ENCODE assay signal across 8 cellular contexts in genomic region chr2:11477994-11478393, GRCh38. TPM values are rescaled to one million over a fixed set of nuclear protein-coding genes. Genes with fewer than 3 reads are reported as not detected.
A peak's percentile ranks its signal among the peaks of the same experiment; 100 is the strongest.
DNase-seq lines count a peak whose midpoint lies in the region; ATAC-seq and TF ChIP-seq lines count a peak whose summit lies in the region.

No MANE protein-coding gene starts in this region.

- TF ChIP-seq POLR2A in thyroid gland (IDR thresholded peaks at IDR 0.05), result no peak

- 37 to 46% methylated on average over 2 of the region's 2 CpGs for WGBS in thyroid gland, 2 donors

- peaks cover under 1% of the 10 kb centered on the region for H3K4me1 Mint-ChIP-seq in activated T-helper 2 cell treated with anti-CD3 and anti-CD28 coated beads, Interferon-gamma antibody, Interleukin-2, Interleukin-4, amounts not matched to agents 10 μg/mL and 5 μg/mL and 100 μg/mL, durations not matched to agents 14 hours and 24 hours and 36 hours (ENCODE audit: low read depth)

- DNase-seq in COLO829 (ENCODE audit: low spot score) (peak; percentile 50), KG1 (lab: John Stamatoyannopoulos, UW) (peak; percentile 52), RPMI7951 (ENCODE audit: low read depth) (peak; percentile 74), foreskin fibroblast (peak; percentile 73 to 93), omental fat pad (ENCODE audit: low spot score) (peak; percentile 99), thyroid gland (peak; percentile 94 to 96)
- peak; percentile 65 for DNase-seq in activated T-helper 2 cell treated with anti-CD3 and anti-CD28 coated beads, Interferon-gamma antibody, Interleukin-2, Interleukin-4, amounts not matched to agents 10 μg/mL and 5 μg/mL and 100 μg/mL, durations not matched to agents 14 hours and 24 hours and 36 hours (ENCODE audit: low spot score)

- H3K27me3 Mint-ChIP-seq in activated T-helper 2 cell treated with anti-CD3 and anti-CD28 coated beads, Interferon-gamma antibody, Interleukin-2, Interleukin-4, amounts not matched to agents 10 μg/mL and 5 μg/mL and 100 μg/mL, durations not matched to agents 14 hours and 24 hours and 36 hours (ENCODE audit: low read depth), result peaks cover 29% of the 10 kb centered on the region

- no peak overlapping the region for H3K4me3 Mint-ChIP-seq in activated T-helper 2 cell treated with anti-CD3 and anti-CD28 coated beads, Interferon-gamma antibody, Interleukin-2, Interleukin-4, amounts not matched to agents 10 μg/mL and 5 μg/mL and 100 μg/mL, durations not matched to agents 14 hours and 24 hours and 36 hours (ENCODE audit: low read depth)

- ATAC-seq in GM19463 (IDR thresholded peaks at IDR 0.05; ENCODE audit: unreplicated experiment), result peak; percentile 83
- peak; percentile 56 for ATAC-seq in omental fat pad (ENCODE audit: low FRiP score)

- no peak overlapping the region for H3K27ac ChIP-seq in thyroid gland

- no peak overlapping the region for H3K27ac Mint-ChIP-seq in activated T-helper 2 cell treated with anti-CD3 and anti-CD28 coated beads, Interferon-gamma antibody, Interleukin-2, Interleukin-4, amounts not matched to agents 10 μg/mL and 5 μg/mL and 100 μg/mL, durations not matched to agents 14 hours and 24 hours and 36 hours

- no peaks in the 10 kb centered on the region for H3K36me3 Mint-ChIP-seq in activated T-helper 2 cell treated with anti-CD3 and anti-CD28 coated beads, Interferon-gamma antibody, Interleukin-2, Interleukin-4, amounts not matched to agents 10 μg/mL and 5 μg/mL and 100 μg/mL, durations not matched to agents 14 hours and 24 hours and 36 hours (ENCODE audit: low read depth)

- H3K4me3 ChIP-seq in foreskin fibroblast (ENCODE audit: low read depth in 1 of 2, low read length in 2 of 2) (no peak overlapping the region), thyroid gland (replicated peaks in 1 of 3) (no peak overlapping the region)

- no peaks in the 10 kb centered on the region for H3K9me3 ChIP-seq in thyroid gland

- H3K27me3 ChIP-seq in thyroid gland, result peaks cover 4% of the 10 kb centered on the region

- H3K4me1 ChIP-seq in thyroid gland, result peaks cover 3 to 10% of the 10 kb centered on the region in 2 donors

- intact Hi-C loops in activated T-helper 2 cell treated with anti-CD3 and anti-CD28 coated beads, Interferon-gamma antibody, Interleukin-2, Interleukin-4, amounts not matched to agents 10 μg/mL and 5 μg/mL and 100 μg/mL, durations not matched to agents 14 hours and 24 hours and 36 hours (cut with micrococcal nuclease), result loop anchor here (1.0 to 5.0 kb wide), 2 partner anchors 106 to 204 kb away; no protein-coding TSS in a partner anchor
- intact Hi-C loops in thyroid gland (cut with DNase I), result loop anchor here (2.0 kb wide), 1 partner anchor 109 kb away; no protein-coding TSS in a partner anchor

- H3K36me3 ChIP-seq in thyroid gland, result no peaks in the 10 kb centered on the region

- no peaks in the 10 kb centered on the region for H3K9me3 Mint-ChIP-seq in activated T-helper 2 cell treated with anti-CD3 and anti-CD28 coated beads, Interferon-gamma antibody, Interleukin-2, Interleukin-4, amounts not matched to agents 10 μg/mL and 5 μg/mL and 100 μg/mL, durations not matched to agents 14 hours and 24 hours and 36 hours

- TF ChIP-seq CTCF in foreskin fibroblast (IDR thresholded peaks at IDR 0.05; ENCODE audit: low read depth, low read length) (peak; percentile 79), omental fat pad (IDR thresholded peaks at IDR 0.05) (peak in 2 of 3 donors; percentile 55 to 73), thyroid gland (IDR thresholded peaks at IDR 0.05) (peak; percentile 36 to 88 (median 78))

RNA-seq across cellular contexts. Expression of gene E2F6, which starts 12.0 kb away (rescaled TPM):
- total RNA-seq in RPMI7951 (2014; rRNA removed; shearing (Covaris generic)), result 19.1 and 22.0 TPM in 2 replicates
- total RNA-seq in activated T-helper 2 cell treated with anti-CD3 and anti-CD28 coated beads, Interferon-gamma antibody, Interleukin-2, Interleukin-4, amounts not matched to agents 10 μg/mL and 5 μg/mL and 100 μg/mL, durations not matched to agents 14 hours and 24 hours and 36 hours, result 16.8 and 18.2 TPM in 2 replicates
- total RNA-seq in omental fat pad (10 to 100 TPM; 14.5 to 32.8 (median 25.8) TPM), thyroid gland (10 to 100 TPM; 15.7 to 26.2 (median 21.2) TPM)

RNA-seq across cellular contexts. Expression of gene GREB1, which starts 55.9 kb away (rescaled TPM):
- total RNA-seq in RPMI7951 (2014; rRNA removed; shearing (Covaris generic)), result 0.78 and 0.84 TPM in 2 replicates
- 0.23 and 0.25 TPM in 2 replicates for total RNA-seq in activated T-helper 2 cell treated with anti-CD3 and anti-CD28 coated beads, Interferon-gamma antibody, Interleukin-2, Interleukin-4, amounts not matched to agents 10 μg/mL and 5 μg/mL and 100 μg/mL, durations not matched to agents 14 hours and 24 hours and 36 hours
- total RNA-seq in omental fat pad, result 10 to 100 TPM in 1 of 4 donors, 1 to 10 TPM in 3; 1.9 to 12.4 (median 4.1) TPM
- 1 to 10 TPM in 3 of 4 donors, under 1 TPM in 1; 0.94 to 4.2 (median 2.0) TPM for total RNA-seq in thyroid gland
